ENCODE assay signal across 31 cellular contexts in genomic region chr5:143645356-143645755, GRCh38.
"Had no signal": no experiment of that assay in that cellular context is flagged by ENCODE, and none has a peak within 500 bp of the region (broad histone marks: within the 10 kb centered on the region; RNA-seq: fewer than 3 reads in every experiment).

No MANE protein-coding gene starts in this region.

- H3K4me1 ChIP-seq: left lung, pancreas, prostate gland, stomach, testis, upper lobe of right lung had no signal

- H3K27ac Mint-ChIP-seq: immature natural killer cell; naive thymus-derived CD8-positive, alpha-beta T cell; stimulated activated naive B cell treated with anti-CD40 and anti-IgM and Interleukin-4, amounts not matched to agents 10 μg/mL and 1 μg/mL and 100 μg/mL, for 72 hours had no signal

- H3K9me3 Mint-ChIP-seq: immature natural killer cell; naive thymus-derived CD8-positive, alpha-beta T cell; nephron; neural crest cell had no signal

- FAIRE-seq: islet of Langerhans, kidney, pancreas, urothelium cell line had no signal

- H3K27me3 Mint-ChIP-seq: naive thymus-derived CD8-positive, alpha-beta T cell; stimulated activated naive B cell treated with anti-CD40 and anti-IgM and Interleukin-4, amounts not matched to agents 10 μg/mL and 1 μg/mL and 100 μg/mL, for 72 hours had no signal

- H3K36me3 Mint-ChIP-seq: immature natural killer cell; naive thymus-derived CD8-positive, alpha-beta T cell; stimulated activated naive B cell treated with anti-CD40 and anti-IgM and Interleukin-4, amounts not matched to agents 10 μg/mL and 1 μg/mL and 100 μg/mL, for 72 hours had no signal

- ATAC-seq: left colon; left lung; lower lobe of right lung; naive thymus-derived CD8-positive, alpha-beta T cell; pancreas; right cardiac atrium; sciatic nerve; stimulated activated naive B cell treated with anti-CD40 and anti-IgM and Interleukin-4, amounts not matched to agents 10 μg/mL and 1 μg/mL and 100 μg/mL, for 72 hours; stimulated activated naive CD8-positive, alpha-beta T cell treated with anti-CD3 and anti-CD28 coated beads, Interleukin-15, Interleukin-2, amounts not matched to agents 100 U/mL and 50 U/mL, for 24 hours; upper lobe of right lung had no signal

- DNase-seq: hypothalamus; immature natural killer cell; kidney; left colon; left lung; lower lobe of right lung; mammary epithelial cell; mesenchymal stem cell; naive thymus-derived CD8-positive, alpha-beta T cell; nucleus accumbens; pancreas; posterior cingulate gyrus; retina; right cardiac atrium; stimulated activated CD4-positive, alpha-beta T cell treated with anti-CD3 and anti-CD28 coated beads, Interleukin-12 subunit alpha, Interleukin-12 subunit beta, amount 100 ng/mL, for 4 hours; stimulated activated CD4-positive, alpha-beta T cell treated with anti-CD3 and anti-CD28 coated beads, Interleukin-15, amount 100 ng/mL, for 24 hours; stimulated activated CD4-positive, alpha-beta T cell treated with anti-CD3 and anti-CD28 coated beads, Interleukin-2, amount 100 ng/mL, for 24 hours; stimulated activated CD4-positive, alpha-beta T cell treated with anti-CD3 and anti-CD28 coated beads, Interleukin-4, amount 100 ng/mL, for 1 hour; stimulated activated naive B cell treated with anti-CD40 and anti-IgM and Interleukin-4, amounts not matched to agents 10 μg/mL and 1 μg/mL and 100 μg/mL, for 72 hours; stimulated activated naive CD8-positive, alpha-beta T cell treated with anti-CD3 and anti-CD28 coated beads, Interleukin-15, Interleukin-2, amounts not matched to agents 100 U/mL and 50 U/mL, for 24 hours; stomach; testis; tibial artery; upper lobe of right lung had no signal

- H3K4me3 Mint-ChIP-seq: immature natural killer cell; naive thymus-derived CD8-positive, alpha-beta T cell; nephron; neural crest cell; stimulated activated naive B cell treated with anti-CD40 and anti-IgM and Interleukin-4, amounts not matched to agents 10 μg/mL and 1 μg/mL and 100 μg/mL, for 72 hours had no signal

- H3K27me3 ChIP-seq: left lung, pancreas, stomach, testis, tibial artery, upper lobe of right lung had no signal

- H3K4me1 Mint-ChIP-seq: immature natural killer cell; naive thymus-derived CD8-positive, alpha-beta T cell; neural crest cell had no signal

- H3K36me3 ChIP-seq: left lung, lower lobe of right lung, pancreas, prostate gland, stomach, tibial artery, upper lobe of right lung had no signal

- H3K4me3 ChIP-seq: left lung, lower lobe of right lung, pancreas, prostate gland, skin epidermis, stomach, testis, tibial artery, upper lobe of right lung had no signal

- H3K9me3 ChIP-seq: left lung, lower lobe of right lung, pancreas, prostate gland, stomach, testis, tibial artery, upper lobe of right lung had no signal

- H3K27ac ChIP-seq: left lung, lower lobe of right lung, pancreas, prostate gland, skin epidermis, stomach, testis, tibial artery, upper lobe of right lung had no signal
